ENCODE assay signal across 8 cellular contexts in genomic region chr1:165129568-165130164, GRCh38.
DNase-seq lines count a peak whose midpoint lies in the region; ATAC-seq and TF ChIP-seq lines count a peak whose summit lies in the region.

No MANE protein-coding gene starts in this region.

- H3K4me1 Mint-ChIP-seq in activated naive CD8-positive, alpha-beta T cell treated with anti-CD3 and anti-CD28 coated beads, Interleukin-2, amount 10 ng/mL, durations not matched to agents 7 days and 5 days: no peaks in the 10 kb centered on the region

- TF ChIP-seq CTCF in AG10803 (conservative IDR thresholded peaks at IDR 0.05; ENCODE audit: low read length): peak; percentile 63

- ATAC-seq in GM18498 (IDR thresholded peaks at IDR 0.05; ENCODE audit: unreplicated experiment): peak; percentile 67
- peak; percentile 64 for ATAC-seq in HG03520 (IDR thresholded peaks at IDR 0.05; ENCODE audit: unreplicated experiment)
- ATAC-seq in activated naive CD8-positive, alpha-beta T cell treated with anti-CD3 and anti-CD28 coated beads, Interleukin-2, amount 10 ng/mL, durations not matched to agents 7 days and 5 days (ENCODE audit: low read depth): peak; percentile 39

- H3K4me3 Mint-ChIP-seq in activated naive CD8-positive, alpha-beta T cell treated with anti-CD3 and anti-CD28 coated beads, Interleukin-2, amount 10 ng/mL, durations not matched to agents 7 days and 5 days: no peak overlapping the region

- H3K36me3 Mint-ChIP-seq in activated naive CD8-positive, alpha-beta T cell treated with anti-CD3 and anti-CD28 coated beads, Interleukin-2, amount 10 ng/mL, durations not matched to agents 7 days and 5 days: no peaks in the 10 kb centered on the region

- H3K9me3 Mint-ChIP-seq in activated naive CD8-positive, alpha-beta T cell treated with anti-CD3 and anti-CD28 coated beads, Interleukin-2, amount 10 ng/mL, durations not matched to agents 7 days and 5 days: no peaks in the 10 kb centered on the region

- DNase-seq in AG10803 (ENCODE audit: low read depth) (peak; percentile 35), NCI-H510A treated with DMSO at 0.1 percent for 48 hours (lab: John Stamatoyannopoulos, UW) (peak; percentile 80), hypothalamus (lab: John Stamatoyannopoulos, UW) (peak in 37 of 51 donors; percentile 1 to 72 (median 28)), epidermal melanocyte (ENCODE audit: insufficient read length, low spot score) (no peak)
- DNase-seq in activated naive CD8-positive, alpha-beta T cell treated with anti-CD3 and anti-CD28 coated beads, Interleukin-2, amount 10 ng/mL, durations not matched to agents 7 days and 5 days: peak; percentile 54
- DNase-seq in stimulated activated CD4-positive, alpha-beta T cell treated with anti-CD3 and anti-CD28 coated beads, Interleukin-4, amount 100 ng/mL, for 1 hour: peak; percentile 3

- POLR2A ChIA-PET in activated naive CD8-positive, alpha-beta T cell treated with anti-CD3 and anti-CD28 coated beads, Interleukin-2, amount 10 ng/mL, durations not matched to agents 7 days and 5 days (lab: Charles Lee): no interaction called here

- H3K27me3 Mint-ChIP-seq in activated naive CD8-positive, alpha-beta T cell treated with anti-CD3 and anti-CD28 coated beads, Interleukin-2, amount 10 ng/mL, durations not matched to agents 7 days and 5 days: no peaks in the 10 kb centered on the region

- no peak overlapping the region for H3K4me3 ChIP-seq in AG10803 (ENCODE audit: low read length)

- H3K27ac Mint-ChIP-seq in activated naive CD8-positive, alpha-beta T cell treated with anti-CD3 and anti-CD28 coated beads, Interleukin-2, amount 10 ng/mL, durations not matched to agents 7 days and 5 days: no peak overlapping the region
